In genomic region chr16:25771812-25772568, GRCh38 we compare ENCODE assay signal across 30 cellular contexts.
"Had no signal": no experiment of that assay in that cellular context is flagged by ENCODE, and none has a peak within 500 bp of the region (broad histone marks: within the 10 kb centered on the region; RNA-seq: fewer than 3 reads in every experiment).

No MANE protein-coding gene starts in this region.

- H3K27ac ChIP-seq: adrenal gland, body of pancreas, epithelial cell of prostate, foreskin keratinocyte, gastrocnemius medialis, heart right ventricle, hepatocyte had no signal

- H3K9me3 ChIP-seq: adrenal gland, body of pancreas, gastrocnemius medialis had no signal

- H3K27me3 Mint-ChIP-seq: activated CD4-positive, alpha-beta T cell treated with anti-CD3 and anti-CD28 coated beads, Interleukin-2, amount 10 ng/mL, durations not matched to agents 24 days and 14 days; activated CD8-positive, alpha-beta memory T cell treated with anti-CD3 and anti-CD28 coated beads, Interleukin-2, amount 10 ng/mL, durations not matched to agents 7 days and 5 days had no signal

- H3K9me3 Mint-ChIP-seq: activated CD4-positive, alpha-beta memory T cell treated with anti-CD3 and anti-CD28 coated beads for 36 hours; activated CD4-positive, alpha-beta T cell treated with anti-CD3 and anti-CD28 coated beads, Interleukin-2, amount 10 ng/mL, durations not matched to agents 24 days and 14 days; activated naive CD4-positive, alpha-beta T cell treated with anti-CD3 and anti-CD28 coated beads for 36 hours; activated T-helper 1 cell treated with anti-CD3 and anti-CD28 coated beads, Interleukin-12 subunit alpha, Interleukin-12 subunit beta, Interleukin-2, Interleukin-4 antibody, amounts not matched to agents 30 ng/mL and 10 ng/mL and 1 ng/mL, durations not matched to agents 14 hours and 24 hours and 36 hours; activated T-helper 2 cell treated with anti-CD3 and anti-CD28 coated beads, Interferon-gamma antibody, Interleukin-2, Interleukin-4, amounts not matched to agents 10 μg/mL and 5 μg/mL and 100 μg/mL, durations not matched to agents 14 hours and 24 hours and 36 hours had no signal

- ATAC-seq: activated CD4-positive, alpha-beta T cell treated with anti-CD3 and anti-CD28 coated beads for 36 hours; activated CD8-positive, alpha-beta memory T cell treated with anti-CD3 and anti-CD28 coated beads, Interleukin-2, amount 10 ng/mL, durations not matched to agents 7 days and 5 days; activated CD8-positive, alpha-beta T cell treated with anti-CD3 and anti-CD28 coated beads, Interleukin-2, amount 10 ng/mL, durations not matched to agents 7 days and 5 days; activated naive CD8-positive, alpha-beta T cell treated with anti-CD3 and anti-CD28 coated beads, Interleukin-2, amount 50 U/mL, for 24 hours; body of pancreas; esophagus mucosa; foreskin keratinocyte; gastrocnemius medialis; heart right ventricle had no signal

- DNase-seq: activated CD4-positive, alpha-beta memory T cell treated with anti-CD3 and anti-CD28 coated beads for 36 hours; activated CD4-positive, alpha-beta T cell treated with anti-CD3 and anti-CD28 coated beads for 36 hours; activated CD4-positive, alpha-beta T cell treated with anti-CD3 and anti-CD28 coated beads, Interleukin-2, amount 10 ng/mL, durations not matched to agents 24 days and 14 days; activated CD4-positive, CD25-positive, alpha-beta regulatory T cell; activated CD4-positive, CD25-positive, alpha-beta regulatory T cell treated with anti-CD3 and anti-CD28 coated beads, Interleukin-2, amount 50 U/mL, for 72 hours; activated CD8-positive, alpha-beta memory T cell treated with anti-CD3 and anti-CD28 coated beads, Interleukin-2, amount 10 ng/mL, durations not matched to agents 7 days and 5 days; activated CD8-positive, alpha-beta memory T cell treated with anti-CD3 and anti-CD28 coated beads, Interleukin-2, amount 50 U/mL, for 4 hours; activated CD8-positive, alpha-beta T cell treated with anti-CD3 and anti-CD28 coated beads, Interleukin-2, amount 10 ng/mL, durations not matched to agents 7 days and 5 days; activated effector memory CD4-positive, alpha-beta T cell treated with anti-CD3 and anti-CD28 coated beads, Interleukin-2, amount 50 U/mL, for 16 hours; activated naive CD4-positive, alpha-beta T cell treated with anti-CD3 and anti-CD28 coated beads for 36 hours; activated naive CD8-positive, alpha-beta T cell treated with anti-CD3 and anti-CD28 coated beads for 36 hours; activated naive CD8-positive, alpha-beta T cell treated with anti-CD3 and anti-CD28 coated beads, Interleukin-2, amount 50 U/mL, for 24 hours; activated T-cell treated with anti-CD3 and anti-CD28 coated beads, Interleukin-2, amount 50 U/mL, for 1 hour; activated T-cell treated with anti-CD3 and anti-CD28 coated beads, Interleukin-2, amount 50 U/mL, for 48 hours; adrenal gland; amygdala; aorta; body of pancreas; caudate nucleus; effector CD8-positive, alpha-beta T cell; foreskin keratinocyte; gastrocnemius medialis; heart right ventricle; T-helper 2 cell had no signal

- H3K4me1 ChIP-seq: adrenal gland, body of pancreas, foreskin keratinocyte, gastrocnemius medialis, heart right ventricle had no signal

- H3K36me3 Mint-ChIP-seq: activated CD4-positive, alpha-beta memory T cell treated with anti-CD3 and anti-CD28 coated beads for 36 hours; activated CD8-positive, alpha-beta memory T cell treated with anti-CD3 and anti-CD28 coated beads, Interleukin-2, amount 10 ng/mL, durations not matched to agents 7 days and 5 days; activated naive CD4-positive, alpha-beta T cell treated with anti-CD3 and anti-CD28 coated beads, Interleukin-2, amount 50 U/mL, for 24 hours; activated naive CD8-positive, alpha-beta T cell treated with anti-CD3 and anti-CD28 coated beads for 36 hours had no signal

- H3K36me3 ChIP-seq: adrenal gland, gastrocnemius medialis, heart right ventricle had no signal

- H3K79me2 ChIP-seq: hepatocyte had no signal

- H3K4me1 Mint-ChIP-seq: activated CD4-positive, alpha-beta T cell treated with anti-CD3 and anti-CD28 coated beads, Interleukin-2, amount 10 ng/mL, durations not matched to agents 24 days and 14 days; activated CD8-positive, alpha-beta memory T cell treated with anti-CD3 and anti-CD28 coated beads, Interleukin-2, amount 10 ng/mL, durations not matched to agents 7 days and 5 days; activated naive CD4-positive, alpha-beta T cell treated with anti-CD3 and anti-CD28 coated beads, Interleukin-2, amount 50 U/mL, for 24 hours; activated naive CD8-positive, alpha-beta T cell treated with anti-CD3 and anti-CD28 coated beads for 36 hours; activated naive CD8-positive, alpha-beta T cell treated with anti-CD3 and anti-CD28 coated beads, Interleukin-2, amount 50 U/mL, for 24 hours had no signal

- H3K4me3 ChIP-seq: adrenal gland, body of pancreas, gastrocnemius medialis, heart right ventricle, hepatocyte had no signal

- H3K4me2 ChIP-seq: hepatocyte had no signal

- H3K27ac Mint-ChIP-seq: activated CD4-positive, alpha-beta memory T cell treated with anti-CD3 and anti-CD28 coated beads for 36 hours; activated CD4-positive, alpha-beta T cell treated with anti-CD3 and anti-CD28 coated beads for 36 hours; activated CD4-positive, alpha-beta T cell treated with anti-CD3 and anti-CD28 coated beads, Interleukin-2, amount 10 ng/mL, durations not matched to agents 24 days and 14 days; activated CD8-positive, alpha-beta memory T cell treated with anti-CD3 and anti-CD28 coated beads, Interleukin-2, amount 10 ng/mL, durations not matched to agents 7 days and 5 days; activated CD8-positive, alpha-beta T cell treated with anti-CD3 and anti-CD28 coated beads, Interleukin-2, amount 10 ng/mL, durations not matched to agents 7 days and 5 days; activated naive CD4-positive, alpha-beta T cell treated with anti-CD3 and anti-CD28 coated beads for 36 hours; activated naive CD4-positive, alpha-beta T cell treated with anti-CD3 and anti-CD28 coated beads, Interleukin-2, amount 50 U/mL, for 24 hours; activated naive CD8-positive, alpha-beta T cell treated with anti-CD3 and anti-CD28 coated beads, Interleukin-2, amount 50 U/mL, for 24 hours; activated T-helper 1 cell treated with anti-CD3 and anti-CD28 coated beads, Interleukin-12 subunit alpha, Interleukin-12 subunit beta, Interleukin-2, Interleukin-4 antibody, amounts not matched to agents 30 ng/mL and 10 ng/mL and 1 ng/mL, durations not matched to agents 14 hours and 24 hours and 36 hours; activated T-helper 2 cell treated with anti-CD3 and anti-CD28 coated beads, Interferon-gamma antibody, Interleukin-2, Interleukin-4, amounts not matched to agents 10 μg/mL and 5 μg/mL and 100 μg/mL, durations not matched to agents 14 hours and 24 hours and 36 hours had no signal

- H3K4me3 Mint-ChIP-seq: activated CD4-positive, alpha-beta memory T cell treated with anti-CD3 and anti-CD28 coated beads for 36 hours; activated CD4-positive, alpha-beta T cell treated with anti-CD3 and anti-CD28 coated beads for 36 hours; activated CD4-positive, alpha-beta T cell treated with anti-CD3 and anti-CD28 coated beads, Interleukin-2, amount 10 ng/mL, durations not matched to agents 24 days and 14 days; activated CD8-positive, alpha-beta memory T cell treated with anti-CD3 and anti-CD28 coated beads, Interleukin-2, amount 10 ng/mL, durations not matched to agents 7 days and 5 days; activated CD8-positive, alpha-beta T cell treated with anti-CD3 and anti-CD28 coated beads, Interleukin-2, amount 10 ng/mL, durations not matched to agents 7 days and 5 days; activated naive CD4-positive, alpha-beta T cell treated with anti-CD3 and anti-CD28 coated beads for 36 hours; activated naive CD4-positive, alpha-beta T cell treated with anti-CD3 and anti-CD28 coated beads, Interleukin-2, amount 50 U/mL, for 24 hours; activated naive CD8-positive, alpha-beta T cell treated with anti-CD3 and anti-CD28 coated beads for 36 hours; activated naive CD8-positive, alpha-beta T cell treated with anti-CD3 and anti-CD28 coated beads, Interleukin-2, amount 50 U/mL, for 24 hours; activated T-helper 1 cell treated with anti-CD3 and anti-CD28 coated beads, Interleukin-12 subunit alpha, Interleukin-12 subunit beta, Interleukin-2, Interleukin-4 antibody, amounts not matched to agents 30 ng/mL and 10 ng/mL and 1 ng/mL, durations not matched to agents 14 hours and 24 hours and 36 hours had no signal

- H3K27me3 ChIP-seq: adrenal gland, body of pancreas, foreskin keratinocyte, gastrocnemius medialis, heart right ventricle, hepatocyte had no signal

- H2AFZ ChIP-seq: hepatocyte had no signal
